Comparison of ENCODE assay signal across 31 cellular contexts in the genomic region with DNA sequence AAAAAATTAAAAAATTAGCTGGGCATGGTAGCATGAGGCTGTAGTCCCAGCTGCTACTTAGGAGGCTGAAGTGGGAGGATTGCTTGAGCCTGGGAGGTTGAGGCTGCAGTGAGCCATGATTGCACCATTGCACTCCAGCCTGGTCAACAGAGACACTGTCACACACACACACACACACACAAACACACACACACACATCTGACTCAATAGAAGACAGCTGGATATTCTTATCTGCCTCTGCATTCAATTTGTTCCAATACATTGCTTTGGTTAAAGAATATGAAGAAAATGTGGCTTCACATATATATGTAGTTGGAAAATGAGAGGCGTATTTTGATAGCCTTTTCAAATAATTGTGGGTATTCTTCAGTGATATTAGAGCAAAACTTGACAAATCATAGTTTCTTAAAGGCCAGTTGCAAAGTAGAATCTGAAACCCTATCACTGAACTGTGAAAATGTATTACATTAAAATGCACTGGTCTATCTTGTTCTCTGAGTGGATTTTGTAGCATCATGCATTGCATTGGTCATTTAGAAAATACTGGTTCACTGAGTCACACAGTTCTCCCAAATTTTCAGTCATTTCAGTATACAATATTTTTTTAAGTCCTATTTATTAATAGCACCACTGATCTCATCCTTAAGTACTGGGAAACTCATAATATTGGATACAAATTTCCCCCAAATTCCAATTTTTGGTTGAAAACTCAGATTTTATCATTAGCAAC.
"Had no signal": no experiment of that assay in that cellular context is flagged by ENCODE, and none has a peak within 500 bp of the region (broad histone marks: within the 10 kb centered on the region; RNA-seq: fewer than 3 reads in every experiment).

No MANE protein-coding gene starts in this region.

- H3K9me3 Mint-ChIP-seq: activated CD4-positive, alpha-beta memory T cell treated with anti-CD3 and anti-CD28 coated beads for 36 hours; activated CD4-positive, alpha-beta T cell treated with anti-CD3 and anti-CD28 coated beads, Interleukin-2, amount 10 ng/mL, durations not matched to agents 24 days and 14 days; activated T-cell treated with anti-CD3 and anti-CD28 coated beads, Interleukin-2, amount 50 U/mL, for 4 hours; activated T-helper 17 cell treated with anti-CD3 and anti-CD28 coated beads, Interleukin-2, amount 50 U/mL, for 72 hours; dendritic cell treated with granulocyte-macrophage colony-stimulating factor and Interleukin-4, amounts not matched to agents 40 ng/mL and 50 ng/mL, for 4 days; mesothelial cell of epicardium; naive B cell; neural crest cell; stimulated activated naive CD8-positive, alpha-beta T cell treated with anti-CD3 and anti-CD28 coated beads, Interleukin-15, Interleukin-2, amounts not matched to agents 100 ng/mL and 50 ng/mL, for 24 hours; T-helper 1 cell treated with Interleukin-12 subunit alpha and Interleukin-12 subunit beta and Interleukin-4 antibody, amounts not matched to agents 30 μg/mL and 1 μg/mL, for 36 hours; type B pancreatic cell had no signal

- H3K36me3 Mint-ChIP-seq: activated CD4-positive, alpha-beta memory T cell treated with anti-CD3 and anti-CD28 coated beads for 36 hours; mesothelial cell of epicardium; naive B cell; type B pancreatic cell had no signal

- H3K27me3 ChIP-seq: breast epithelium, esophagus muscularis mucosa, gastroesophageal sphincter, vagina had no signal

- H3K4me1 Mint-ChIP-seq: activated CD4-positive, alpha-beta T cell treated with anti-CD3 and anti-CD28 coated beads, Interleukin-2, amount 10 ng/mL, durations not matched to agents 24 days and 14 days; activated T-helper 17 cell treated with anti-CD3 and anti-CD28 coated beads, Interleukin-2, amount 50 U/mL, for 72 hours; neural crest cell had no signal

- DNase-seq: activated CD4-positive, alpha-beta memory T cell treated with anti-CD3 and anti-CD28 coated beads for 36 hours; activated CD4-positive, alpha-beta T cell treated with anti-CD3 and anti-CD28 coated beads, Interleukin-2, amount 10 ng/mL, durations not matched to agents 24 days and 14 days; activated gamma-delta T cell treated with Interleukin-2 at 50 U/mL for 16 hours; activated naive CD4-positive, alpha-beta T cell treated with anti-CD3 and anti-CD28 coated beads, Interleukin-2, amount 50 U/mL, for 16 hours; activated T-cell treated with anti-CD3 and anti-CD28 coated beads, Interleukin-2, amount 50 U/mL, for 4 hours; amniotic stem cell; central memory CD4-positive, alpha-beta T cell; hippocampal formation; kidney; left colon; mammary epithelial cell; naive B cell; occipital lobe; right cardiac atrium; stimulated activated CD4-positive, alpha-beta T cell treated with anti-CD3 and anti-CD28 coated beads, Interleukin-4, amount 100 ng/mL, for 1 hour; substantia nigra; SW 1271; T1000; WERI-Rb-1 had no signal

- H3K9me3 ChIP-seq: breast epithelium, esophagus muscularis mucosa, gastroesophageal sphincter, vagina had no signal

- H3K4me3 Mint-ChIP-seq: activated CD4-positive, alpha-beta memory T cell treated with anti-CD3 and anti-CD28 coated beads for 36 hours; activated CD4-positive, alpha-beta T cell treated with anti-CD3 and anti-CD28 coated beads, Interleukin-2, amount 10 ng/mL, durations not matched to agents 24 days and 14 days; activated T-cell treated with anti-CD3 and anti-CD28 coated beads, Interleukin-2, amount 50 U/mL, for 4 hours; activated T-helper 17 cell treated with anti-CD3 and anti-CD28 coated beads, Interleukin-2, amount 50 U/mL, for 72 hours; dendritic cell treated with granulocyte-macrophage colony-stimulating factor and Interleukin-4, amounts not matched to agents 40 ng/mL and 50 ng/mL, for 4 days; mesothelial cell of epicardium; naive B cell; neural crest cell; stimulated activated naive CD8-positive, alpha-beta T cell treated with anti-CD3 and anti-CD28 coated beads, Interleukin-15, Interleukin-2, amounts not matched to agents 100 ng/mL and 50 ng/mL, for 24 hours; T-helper 1 cell treated with Interleukin-12 subunit alpha and Interleukin-12 subunit beta and Interleukin-4 antibody, amounts not matched to agents 30 μg/mL and 1 μg/mL, for 36 hours; type B pancreatic cell had no signal

- H3K4me1 ChIP-seq: breast epithelium had no signal

- H3K4me3 ChIP-seq: breast epithelium, esophagus muscularis mucosa, gastroesophageal sphincter, vagina had no signal

- ATAC-seq: activated CD4-positive, CD25-positive, alpha-beta regulatory T cell treated with anti-CD3 and anti-CD28 coated beads, Interleukin-2, amount 50 U/mL, for 24 hours; activated T-cell treated with anti-CD3 and anti-CD28 coated beads, Interleukin-2, amount 50 U/mL, for 4 hours; activated T-helper 17 cell treated with anti-CD3 and anti-CD28 coated beads, Interleukin-2, amount 50 U/mL, for 72 hours; gastroesophageal sphincter; left colon; right cardiac atrium had no signal

- H3K36me3 ChIP-seq: breast epithelium, esophagus muscularis mucosa, gastroesophageal sphincter, vagina, WERI-Rb-1 had no signal

- H3K27ac ChIP-seq: breast epithelium, esophagus muscularis mucosa, gastroesophageal sphincter, vagina, WERI-Rb-1 had no signal

- H3K27ac Mint-ChIP-seq: activated CD4-positive, alpha-beta memory T cell treated with anti-CD3 and anti-CD28 coated beads for 36 hours; activated CD4-positive, alpha-beta T cell treated with anti-CD3 and anti-CD28 coated beads, Interleukin-2, amount 10 ng/mL, durations not matched to agents 24 days and 14 days; activated T-helper 17 cell treated with anti-CD3 and anti-CD28 coated beads, Interleukin-2, amount 50 U/mL, for 72 hours; dendritic cell treated with granulocyte-macrophage colony-stimulating factor and Interleukin-4, amounts not matched to agents 40 ng/mL and 50 ng/mL, for 4 days; mesothelial cell of epicardium; naive B cell; stimulated activated naive CD8-positive, alpha-beta T cell treated with anti-CD3 and anti-CD28 coated beads, Interleukin-15, Interleukin-2, amounts not matched to agents 100 ng/mL and 50 ng/mL, for 24 hours; T-helper 1 cell treated with Interleukin-12 subunit alpha and Interleukin-12 subunit beta and Interleukin-4 antibody, amounts not matched to agents 30 μg/mL and 1 μg/mL, for 36 hours; type B pancreatic cell had no signal

- FAIRE-seq: kidney had no signal

- H3K27me3 Mint-ChIP-seq: dendritic cell treated with granulocyte-macrophage colony-stimulating factor and Interleukin-4, amounts not matched to agents 40 ng/mL and 50 ng/mL, for 4 days; naive B cell; type B pancreatic cell had no signal
